Comparison of ENCODE assay signal across 1 cellular context in the genomic region with DNA sequence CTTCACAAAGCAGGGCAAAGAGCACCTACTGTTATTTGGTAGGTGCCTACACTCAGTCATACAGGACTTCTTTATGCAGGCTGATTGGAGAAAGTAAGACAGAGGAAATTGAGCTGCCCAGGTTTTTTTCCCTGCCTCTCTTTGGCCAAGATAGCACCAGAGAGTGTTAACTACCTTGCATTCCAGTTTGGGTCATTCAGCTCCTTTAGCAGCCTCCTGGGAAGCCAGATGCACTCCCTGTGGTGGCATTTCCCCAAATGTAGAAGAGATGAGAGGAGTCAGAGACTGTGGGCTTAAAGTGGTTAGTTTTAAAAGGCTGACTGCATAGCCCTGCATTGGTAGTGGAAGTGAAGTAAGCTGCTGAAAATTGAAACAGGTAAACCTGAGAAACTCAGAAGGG.
TF ChIP-seq lines count a peak whose summit lies in the region.

No MANE protein-coding gene starts in this region.

TF ChIP-seq in H1, 55 proteins besides CTCF, POLR2A, EP300 and RAD21 (continued from another document):
- TF ChIP-seq, protein P1, sequence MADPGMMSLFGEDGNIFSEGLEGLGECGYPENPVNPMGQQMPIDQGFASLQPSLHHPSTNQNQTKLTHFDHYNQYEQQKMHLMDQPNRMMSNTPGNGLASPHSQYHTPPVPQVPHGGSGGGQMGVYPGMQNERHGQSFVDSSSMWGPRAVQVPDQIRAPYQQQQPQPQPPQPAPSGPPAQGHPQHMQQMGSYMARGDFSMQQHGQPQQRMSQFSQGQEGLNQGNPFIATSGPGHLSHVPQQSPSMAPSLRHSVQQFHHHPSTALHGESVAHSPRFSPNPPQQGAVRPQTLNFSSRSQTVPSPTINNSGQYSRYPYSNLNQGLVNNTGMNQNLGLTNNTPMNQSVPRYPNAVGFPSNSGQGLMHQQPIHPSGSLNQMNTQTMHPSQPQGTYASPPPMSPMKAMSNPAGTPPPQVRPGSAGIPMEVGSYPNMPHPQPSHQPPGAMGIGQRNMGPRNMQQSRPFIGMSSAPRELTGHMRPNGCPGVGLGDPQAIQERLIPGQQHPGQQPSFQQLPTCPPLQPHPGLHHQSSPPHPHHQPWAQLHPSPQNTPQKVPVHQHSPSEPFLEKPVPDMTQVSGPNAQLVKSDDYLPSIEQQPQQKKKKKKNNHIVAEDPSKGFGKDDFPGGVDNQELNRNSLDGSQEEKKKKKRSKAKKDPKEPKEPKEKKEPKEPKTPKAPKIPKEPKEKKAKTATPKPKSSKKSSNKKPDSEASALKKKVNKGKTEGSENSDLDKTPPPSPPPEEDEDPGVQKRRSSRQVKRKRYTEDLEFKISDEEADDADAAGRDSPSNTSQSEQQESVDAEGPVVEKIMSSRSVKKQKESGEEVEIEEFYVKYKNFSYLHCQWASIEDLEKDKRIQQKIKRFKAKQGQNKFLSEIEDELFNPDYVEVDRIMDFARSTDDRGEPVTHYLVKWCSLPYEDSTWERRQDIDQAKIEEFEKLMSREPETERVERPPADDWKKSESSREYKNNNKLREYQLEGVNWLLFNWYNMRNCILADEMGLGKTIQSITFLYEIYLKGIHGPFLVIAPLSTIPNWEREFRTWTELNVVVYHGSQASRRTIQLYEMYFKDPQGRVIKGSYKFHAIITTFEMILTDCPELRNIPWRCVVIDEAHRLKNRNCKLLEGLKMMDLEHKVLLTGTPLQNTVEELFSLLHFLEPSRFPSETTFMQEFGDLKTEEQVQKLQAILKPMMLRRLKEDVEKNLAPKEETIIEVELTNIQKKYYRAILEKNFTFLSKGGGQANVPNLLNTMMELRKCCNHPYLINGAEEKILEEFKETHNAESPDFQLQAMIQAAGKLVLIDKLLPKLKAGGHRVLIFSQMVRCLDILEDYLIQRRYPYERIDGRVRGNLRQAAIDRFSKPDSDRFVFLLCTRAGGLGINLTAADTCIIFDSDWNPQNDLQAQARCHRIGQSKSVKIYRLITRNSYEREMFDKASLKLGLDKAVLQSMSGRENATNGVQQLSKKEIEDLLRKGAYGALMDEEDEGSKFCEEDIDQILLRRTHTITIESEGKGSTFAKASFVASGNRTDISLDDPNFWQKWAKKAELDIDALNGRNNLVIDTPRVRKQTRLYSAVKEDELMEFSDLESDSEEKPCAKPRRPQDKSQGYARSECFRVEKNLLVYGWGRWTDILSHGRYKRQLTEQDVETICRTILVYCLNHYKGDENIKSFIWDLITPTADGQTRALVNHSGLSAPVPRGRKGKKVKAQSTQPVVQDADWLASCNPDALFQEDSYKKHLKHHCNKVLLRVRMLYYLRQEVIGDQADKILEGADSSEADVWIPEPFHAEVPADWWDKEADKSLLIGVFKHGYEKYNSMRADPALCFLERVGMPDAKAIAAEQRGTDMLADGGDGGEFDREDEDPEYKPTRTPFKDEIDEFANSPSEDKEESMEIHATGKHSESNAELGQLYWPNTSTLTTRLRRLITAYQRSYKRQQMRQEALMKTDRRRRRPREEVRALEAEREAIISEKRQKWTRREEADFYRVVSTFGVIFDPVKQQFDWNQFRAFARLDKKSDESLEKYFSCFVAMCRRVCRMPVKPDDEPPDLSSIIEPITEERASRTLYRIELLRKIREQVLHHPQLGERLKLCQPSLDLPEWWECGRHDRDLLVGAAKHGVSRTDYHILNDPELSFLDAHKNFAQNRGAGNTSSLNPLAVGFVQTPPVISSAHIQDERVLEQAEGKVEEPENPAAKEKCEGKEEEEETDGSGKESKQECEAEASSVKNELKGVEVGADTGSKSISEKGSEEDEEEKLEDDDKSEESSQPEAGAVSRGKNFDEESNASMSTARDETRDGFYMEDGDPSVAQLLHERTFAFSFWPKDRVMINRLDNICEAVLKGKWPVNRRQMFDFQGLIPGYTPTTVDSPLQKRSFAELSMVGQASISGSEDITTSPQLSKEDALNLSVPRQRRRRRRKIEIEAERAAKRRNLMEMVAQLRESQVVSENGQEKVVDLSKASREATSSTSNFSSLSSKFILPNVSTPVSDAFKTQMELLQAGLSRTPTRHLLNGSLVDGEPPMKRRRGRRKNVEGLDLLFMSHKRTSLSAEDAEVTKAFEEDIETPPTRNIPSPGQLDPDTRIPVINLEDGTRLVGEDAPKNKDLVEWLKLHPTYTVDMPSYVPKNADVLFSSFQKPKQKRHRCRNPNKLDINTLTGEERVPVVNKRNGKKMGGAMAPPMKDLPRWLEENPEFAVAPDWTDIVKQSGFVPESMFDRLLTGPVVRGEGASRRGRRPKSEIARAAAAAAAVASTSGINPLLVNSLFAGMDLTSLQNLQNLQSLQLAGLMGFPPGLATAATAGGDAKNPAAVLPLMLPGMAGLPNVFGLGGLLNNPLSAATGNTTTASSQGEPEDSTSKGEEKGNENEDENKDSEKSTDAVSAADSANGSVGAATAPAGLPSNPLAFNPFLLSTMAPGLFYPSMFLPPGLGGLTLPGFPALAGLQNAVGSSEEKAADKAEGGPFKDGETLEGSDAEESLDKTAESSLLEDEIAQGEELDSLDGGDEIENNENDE (IDR thresholded peaks at IDR 0.05; ENCODE audit: insufficient replicate concordance, low read length): no peak
- TF ChIP-seq BRCA1 (IDR thresholded peaks at IDR 0.05; ENCODE audit: low read depth, low read length): no peak
- TF ChIP-seq NANOG (IDR thresholded peaks at IDR 0.05; ENCODE audit: insufficient read depth, low read depth, low read length, poor library complexity, severe bottlenecking): no peak
- TF ChIP-seq YY1 (IDR thresholded peaks at IDR 0.05; ENCODE audit: low read depth, low read length): no peak
